ENCODE assay signal across 24 cellular contexts in the genomic region with DNA sequence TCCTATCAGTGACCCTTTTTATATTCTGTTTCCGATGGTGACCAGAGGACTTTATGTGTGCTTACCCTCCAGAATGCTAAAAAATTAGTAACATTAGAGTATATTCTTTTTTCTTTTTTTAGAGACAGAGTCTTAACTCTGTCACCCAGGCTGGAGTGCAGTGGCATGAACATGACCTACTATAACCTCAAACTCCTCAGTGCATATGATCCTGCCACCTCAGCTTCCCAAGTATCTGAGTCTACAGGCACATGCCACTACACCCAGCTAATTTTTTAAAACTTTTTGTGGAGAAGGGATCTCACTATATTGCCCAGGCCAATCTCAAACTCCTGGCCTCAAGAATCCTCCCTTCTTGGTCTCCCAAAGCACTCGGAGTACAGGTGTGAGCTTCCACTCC.
DNase-seq lines count a peak whose midpoint lies in the region; ATAC-seq and TF ChIP-seq lines count a peak whose summit lies in the region.
"Had no signal": no experiment of that assay in that cellular context is flagged by ENCODE, and none has a peak within 500 bp of the region (broad histone marks: within the 10 kb centered on the region; RNA-seq: fewer than 3 reads in every experiment).

No MANE protein-coding gene starts in this region.

- H3K9ac ChIP-seq in skeletal muscle tissue (ENCODE audit: low read depth in 1 of 3, low read length in 3 of 3): no peak overlapping the region
- H3K9ac ChIP-seq: BLaER1 had no signal

- H3K36me3 ChIP-seq in psoas muscle (ENCODE audit: insufficient read depth in 1 of 2, low read depth in 1 of 2) (peaks cover 10 to 92% of the 10 kb centered on the region in 2 donors), skeletal muscle tissue (ENCODE audit: control insufficient read depth in 3 of 3, insufficient read depth in 3 of 3, low read length in 3 of 3) (peaks cover 24 to 66% (median 37%) of the 10 kb centered on the region in 3 donors)
- H3K36me3 ChIP-seq: BE2C had no signal

- TF ChIP-seq CTCF in endothelial cell (IDR thresholded peaks at IDR 0.05; ENCODE audit: unreplicated experiment): no peak
- TF ChIP-seq CTCF in psoas muscle (IDR thresholded peaks at IDR 0.05): no peak

- H3K27me3 ChIP-seq in psoas muscle (ENCODE audit: insufficient read depth in 3 of 3, low read length in 2 of 3) (no peaks in the 10 kb centered on the region), skeletal muscle tissue (ENCODE audit: control insufficient read depth in 3 of 3, insufficient read depth in 3 of 3, low read length in 3 of 3) (no peaks in the 10 kb centered on the region)
- H3K27me3 ChIP-seq: BE2C, BLaER1 had no signal

- no peaks in the 10 kb centered on the region for H3K9me3 Mint-ChIP-seq in endothelial cell (ENCODE audit: unreplicated experiment)

- H3K4me1 Mint-ChIP-seq in endothelial cell (ENCODE audit: unreplicated experiment): no peaks in the 10 kb centered on the region

- no peak overlapping the region for H3K4me3 ChIP-seq in psoas muscle
- H3K4me3 ChIP-seq in skeletal muscle tissue (ENCODE audit: low read length in 3 of 3): no peak overlapping the region
- H3K4me3 ChIP-seq: BLaER1, GM12878 had no signal

- peak in 3 of 4 donors; percentile 67 to 87 (median 86) for ATAC-seq in psoas muscle
- ATAC-seq: GM12878 had no signal

- peaks cover 24% of the 10 kb centered on the region for H3K36me3 Mint-ChIP-seq in endothelial cell (ENCODE audit: low read depth, unreplicated experiment)

- H3K9me3 ChIP-seq in psoas muscle (peaks cover 12% of the 10 kb centered on the region), skeletal muscle tissue (ENCODE audit: control insufficient read depth in 3 of 3, low read length in 3 of 3) (peaks cover 0 to 3% (median 3%) of the 10 kb centered on the region in 3 donors)
- H3K9me3 ChIP-seq: BE2C had no signal

- peak overlapping the region; percentile 11 for H3K27ac ChIP-seq in psoas muscle
- H3K27ac ChIP-seq in skeletal muscle tissue (ENCODE audit: low read depth, low read length): peak overlapping the region; percentile 14
- H3K27ac ChIP-seq: BLaER1 had no signal

- H3K4me3 Mint-ChIP-seq in endothelial cell (ENCODE audit: unreplicated experiment): peak overlapping the region; percentile 15
- H3K4me3 Mint-ChIP-seq: CD14-positive monocyte; CD4-positive, alpha-beta memory T cell; CD4-positive, CD25-positive, alpha-beta regulatory T cell; CD8-positive, alpha-beta memory T cell had no signal

- 86 to 97% (median 94%) methylated on average over 2 of the region's 2 CpGs for WGBS in psoas muscle, 3 donors

- H3K27me3 Mint-ChIP-seq in endothelial cell (ENCODE audit: unreplicated experiment): peaks cover 2% of the 10 kb centered on the region
- H3K27me3 Mint-ChIP-seq: CD4-positive, alpha-beta memory T cell; CD4-positive, CD25-positive, alpha-beta regulatory T cell; CD8-positive, alpha-beta memory T cell had no signal

- H3K4me1 ChIP-seq in psoas muscle (no peaks in the 10 kb centered on the region), skeletal muscle tissue (ENCODE audit: control insufficient read depth in 3 of 3, insufficient read depth in 3 of 3, low read length in 3 of 3) (peaks cover 0 to 4% (median 2%) of the 10 kb centered on the region in 3 donors)
- H3K4me1 ChIP-seq: BE2C, BLaER1 had no signal

- intact Hi-C loops in psoas muscle (cut with DNase I): no loop called here

- H3K27ac Mint-ChIP-seq in endothelial cell (ENCODE audit: unreplicated experiment): no peak overlapping the region
- H3K27ac Mint-ChIP-seq: CD4-positive, alpha-beta memory T cell; CD4-positive, CD25-positive, alpha-beta regulatory T cell had no signal

- DNase-seq in endothelial cell (ENCODE audit: low spot score) (no peak), psoas muscle (no peak), cerebellum (ENCODE audit: low spot score) (no peak), middle frontal gyrus (ENCODE audit: extremely low spot score, low spot score) (no peak), retina (no peak)
- DNase-seq: 8988T; ACHN; BE2C; C1 segment of cervical spinal cord; CD4-positive, alpha-beta memory T cell; CD4-positive, CD25-positive, alpha-beta regulatory T cell; CD8-positive, alpha-beta memory T cell; COR-L47; DMS 273 treated with DMSO at 0.1 percent for 48 hours; DMS153; DMS53; DMS79; DND-41; EL; GDM1 had no signal
